8 cellular contexts compared by ENCODE assay signal in the genomic region with DNA sequence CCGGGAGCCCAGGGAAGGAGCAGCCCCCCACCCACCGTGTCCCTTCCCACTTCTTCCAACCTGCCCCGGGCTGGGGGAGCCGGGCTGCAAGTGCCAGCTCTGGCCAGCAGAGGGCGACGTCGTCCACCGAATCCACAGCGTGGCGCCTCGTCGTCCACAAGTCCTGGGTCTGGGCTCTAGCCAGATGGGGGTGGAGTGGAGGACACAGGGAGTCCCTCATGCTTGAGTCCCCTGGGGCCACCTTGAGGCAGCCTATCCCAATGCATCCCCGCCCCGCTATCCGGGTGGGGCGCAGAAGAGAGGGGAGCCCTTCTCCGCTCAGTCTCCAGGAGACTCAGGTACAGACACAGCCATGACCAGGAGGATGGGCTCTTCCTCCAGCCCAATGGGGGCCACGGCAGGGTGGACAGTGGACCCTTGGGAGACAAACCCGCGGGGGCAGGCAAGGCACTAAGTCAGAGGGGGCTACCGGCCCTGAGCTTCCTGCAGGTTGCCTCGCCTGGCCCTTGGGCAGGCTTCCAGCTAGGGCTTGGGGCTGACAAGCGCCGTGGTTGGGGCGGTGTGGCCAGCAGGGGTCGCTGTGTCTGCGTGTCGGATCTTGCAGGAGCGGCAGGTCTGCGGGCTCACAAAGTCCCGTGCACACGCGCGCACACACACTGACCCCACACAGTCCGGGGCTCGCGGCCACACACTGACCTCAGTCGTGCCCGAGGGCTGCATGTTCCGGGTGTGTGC. TPM values are rescaled to one million over a fixed set of nuclear protein-coding genes. Genes with fewer than 3 reads are reported as not detected.
DNase-seq lines count a peak whose midpoint lies in the region; ATAC-seq and TF ChIP-seq lines count a peak whose summit lies in the region.

No MANE protein-coding gene starts in this region.

- DNase-seq in SKM-1 treated with dmso at 0.1 percent for 144 hours (lab: John Stamatoyannopoulos, UW; ENCODE audit: unreplicated experiment) = peak; percentile 20
- no peak for DNase-seq in SKM-1 (lab: John Stamatoyannopoulos, UW; ENCODE audit: unreplicated experiment)
- DNase-seq in NCI-H510A (lab: John Stamatoyannopoulos, UW) = peak; percentile 32
- peak; percentile 96 for DNase-seq in activated CD4-positive, alpha-beta T cell treated with anti-CD3 and anti-CD28 coated beads, Interleukin-2, amount 50 U/mL, for 1 hour
- peak; percentile 94 for DNase-seq in dermis blood vessel endothelial cell
- peak; percentile 91 to 94 (median 93) for DNase-seq in right lobe of liver
- peak; percentile 98 for DNase-seq in stimulated activated CD4-positive, alpha-beta T cell treated with anti-CD3 and anti-CD28 coated beads, Interleukin-2, amount 100 ng/mL, for 48 hours

- H3K4me3 ChIP-seq in right lobe of liver = peak overlapping the region; percentile 12 to 41 (median 29)

- no peaks in the 10 kb centered on the region for H3K9me3 ChIP-seq in right lobe of liver

- H3K27me3 ChIP-seq in right lobe of liver = no peaks in the 10 kb centered on the region

- TF ChIP-seq CTCF in right lobe of liver (IDR thresholded peaks at IDR 0.05) = peak; percentile 67 to 90 (median 70)

- ATAC-seq in HG03378 (IDR thresholded peaks at IDR 0.05; ENCODE audit: unreplicated experiment) (peak; percentile 50), right lobe of liver (peak; percentile 77 to 83 (median 79))

- no peak for TF ChIP-seq POLR2A in right lobe of liver (IDR thresholded peaks at IDR 0.05)

- H3K27ac ChIP-seq in right lobe of liver = no peak overlapping the region

- intact Hi-C loops in right lobe of liver (cut with DNase I) = loop anchor here (5.0 kb wide), 2 partner anchors 90 to 105 kb away; partner anchors contain the start of gene ASIC1 (in 1 of the 2)

- no CpG with 5 or more reads among the region's 40 CpGs for WGBS in right lobe of liver (ENCODE audit: insufficient coverage, low coverage, low lambda C conversion rate, missing lambda C conversion rate)

- H3K4me1 ChIP-seq in right lobe of liver = peaks cover 0 to 33% (median 3%) of the 10 kb centered on the region in 4 donors

- H3K36me3 ChIP-seq in right lobe of liver = no peaks in the 10 kb centered on the region

RNA-seq across cellular contexts. Expression of gene AQP5, which starts 5.5 kb away (rescaled TPM):
- total RNA-seq in dermis blood vessel endothelial cell = 0.47 and 1.4 TPM in 2 replicates
- not detected for total RNA-seq in right lobe of liver

RNA-seq across cellular contexts. Expression of gene AQP6, which starts 5.5 kb away (rescaled TPM):
- 0.05 TPM in 1 of 2 replicates, not detected in the other for total RNA-seq in dermis blood vessel endothelial cell
- under 1 TPM in 2 of 6 experiments, not detected in 4; 0.31 to 0.34 TPM for total RNA-seq in right lobe of liver

RNA-seq across cellular contexts. Expression of gene AQP2, which starts 16.7 kb away (rescaled TPM):
- not detected in 2 replicates for total RNA-seq in dermis blood vessel endothelial cell
- not detected for total RNA-seq in right lobe of liver

RNA-seq across cellular contexts. Expression of gene RACGAP1, which starts 58.1 kb away (rescaled TPM):
- total RNA-seq in dermis blood vessel endothelial cell = 19.9 and 67.1 TPM in 2 replicates
- total RNA-seq in right lobe of liver = 1 to 10 TPM; 2.8 to 5.4 (median 4.2) TPM
